10 cellular contexts compared by ENCODE assay signal in genomic region chr14:68771631-68772030, GRCh38. TPM values are rescaled to one million over a fixed set of nuclear protein-coding genes. Genes with fewer than 3 reads are reported as not detected.
DNase-seq lines count a peak whose midpoint lies in the region; TF ChIP-seq lines count a peak whose summit lies in the region.
"Had no signal": no experiment of that assay in that cellular context is flagged by ENCODE, and none has a peak within 500 bp of the region (broad histone marks: within the 10 kb centered on the region; RNA-seq: fewer than 3 reads in every experiment).

No MANE protein-coding gene starts in this region.

- no peaks in the 10 kb centered on the region for H3K79me1 ChIP-seq in neuronal stem cell (ENCODE audit: low read depth, low read length)

- peak overlapping the region; percentile 37 for H3K27ac ChIP-seq in CD4-positive, alpha-beta memory T cell (ENCODE audit: low read depth, low read length)
- no peak overlapping the region for H3K27ac ChIP-seq in fibroblast of lung (ENCODE audit: insufficient read depth, low read length)
- H3K27ac ChIP-seq in neuronal stem cell (replicated peaks; ENCODE audit: low read length): no peak overlapping the region
- no peak overlapping the region for H3K27ac ChIP-seq in WERI-Rb-1

- no peaks in the 10 kb centered on the region for H3K9me3 ChIP-seq in CD4-positive, alpha-beta memory T cell (ENCODE audit: control insufficient read depth in 1 of 2, low read length in 2 of 2)
- H3K9me3 ChIP-seq in fibroblast of lung (ENCODE audit: control insufficient read depth, insufficient read depth, low read depth, low read length): no peaks in the 10 kb centered on the region
- no peaks in the 10 kb centered on the region for H3K9me3 ChIP-seq in neuronal stem cell (replicated peaks in 1 of 2; ENCODE audit: control insufficient read depth in 2 of 2, insufficient read depth in 1 of 2, low read depth in 1 of 2, low read length in 2 of 2)
- peaks cover 2% of the 10 kb centered on the region for H3K9me3 ChIP-seq in WERI-Rb-1 (ENCODE audit: severe bottlenecking)

- H2BK120ac ChIP-seq in neuronal stem cell (ENCODE audit: low read depth, low read length): no peak overlapping the region

- no peak overlapping the region for H3K18ac ChIP-seq in neuronal stem cell (ENCODE audit: low read length)

- peak in 3 of 5 donors; percentile 26 to 35 (median 33) for DNase-seq in CD4-positive, alpha-beta memory T cell
- DNase-seq in UCSD-AML1 (lab: John Stamatoyannopoulos, UW; ENCODE audit: unreplicated experiment): peak; percentile 85
- no peak for DNase-seq in fibroblast of lung (ENCODE audit: low read depth in 2 of 2)
- no peak for DNase-seq in neuronal stem cell (ENCODE audit: low spot score)
- no peak for DNase-seq in WERI-Rb-1
- DNase-seq in SHP77 treated with DMSO at 0.1 percent for 48 hours (lab: John Stamatoyannopoulos, UW): no peak
- no peak for DNase-seq in NCI-H2196 (lab: John Stamatoyannopoulos, UW; ENCODE audit: unreplicated experiment)
- DNase-seq in NCI-H1436 (lab: John Stamatoyannopoulos, UW): no peak
- DNase-seq: NCI-H524 treated with DMSO at 0.1 percent for 48 hours had no signal

- no peak overlapping the region for H3K14ac ChIP-seq in neuronal stem cell (ENCODE audit: low read length)

- no peaks in the 10 kb centered on the region for H3K36me3 ChIP-seq in CD4-positive, alpha-beta memory T cell (ENCODE audit: insufficient read depth, low read length)
- H3K36me3 ChIP-seq in fibroblast of lung (ENCODE audit: control insufficient read depth, insufficient read depth, low read length): no peaks in the 10 kb centered on the region
- H3K36me3 ChIP-seq in neuronal stem cell (replicated peaks in 1 of 2; ENCODE audit: control insufficient read depth in 2 of 2, insufficient read depth in 2 of 2, low read length in 2 of 2): no peaks in the 10 kb centered on the region
- H3K36me3 ChIP-seq in WERI-Rb-1: no peaks in the 10 kb centered on the region

- WGBS in neuronal stem cell (ENCODE audit: extremely low coverage in 2 of 2, insufficient read length in 2 of 2, insufficient replicate concordance in 1 of 2), 2 donors: no CpG with 5 or more reads among the region's 10 CpGs

- POLR2A ChIA-PET in CD4-positive, alpha-beta memory T cell (lab: Charles Lee; ENCODE audit: partially characterized antibody): interaction anchor here (0.8 to 28.0 kb wide), 15 partner anchors 9 to 488 kb away, joined by 3 to 997 read pairs (median 5); partner anchors contain the start of gene ZFP36L1

- H4K91ac ChIP-seq in neuronal stem cell (ENCODE audit: low read depth, low read length, poor library complexity): no peak overlapping the region

- H4K20me1 ChIP-seq in fibroblast of lung (ENCODE audit: control insufficient read depth, extremely low read depth, insufficient read depth, low read length): no peaks in the 10 kb centered on the region

- H2AFZ ChIP-seq in fibroblast of lung (ENCODE audit: low read length) (peak overlapping the region; percentile 55), neuronal stem cell (ENCODE audit: low read length) (peak overlapping the region; percentile 81)

- no peaks in the 10 kb centered on the region for H3K27me3 ChIP-seq in CD4-positive, alpha-beta memory T cell (ENCODE audit: insufficient read depth, low read length)
- H3K27me3 ChIP-seq in fibroblast of lung (ENCODE audit: control insufficient read depth, insufficient read depth, low read length): no peaks in the 10 kb centered on the region
- no peaks in the 10 kb centered on the region for H3K27me3 ChIP-seq in neuronal stem cell (ENCODE audit: control insufficient read depth in 3 of 3, insufficient read depth in 3 of 3, low read depth in 1 of 3, low read length in 3 of 3)
- H3K27me3 ChIP-seq in WERI-Rb-1 (ENCODE audit: insufficient read depth, low read depth, severe bottlenecking): no peaks in the 10 kb centered on the region

- no peaks in the 10 kb centered on the region for H3K79me2 ChIP-seq in fibroblast of lung (ENCODE audit: control insufficient read depth, insufficient read depth, low read length)

- H3K36me3 Mint-ChIP-seq in CD4-positive, alpha-beta memory T cell: peaks cover 0 to 2% of the 10 kb centered on the region in 2 donors

- H3K9ac ChIP-seq in fibroblast of lung (ENCODE audit: insufficient read depth, low read length) (no peak overlapping the region), neuronal stem cell (ENCODE audit: low read depth, low read length, poor library complexity) (no peak overlapping the region)

- intact Hi-C loops in CD4-positive, alpha-beta memory T cell (cut with micrococcal nuclease): no loop called here

- H3K4me2 ChIP-seq in fibroblast of lung (ENCODE audit: extremely low read depth, insufficient read depth, low read length): no peak overlapping the region
- no peak overlapping the region for H3K4me2 ChIP-seq in neuronal stem cell (ENCODE audit: insufficient read depth, low read length, poor library complexity, severe bottlenecking)

- H3K4me1 Mint-ChIP-seq in CD4-positive, alpha-beta memory T cell: peaks cover 47 to 86% (median 57%) of the 10 kb centered on the region in 4 donors

- H2BK15ac ChIP-seq in neuronal stem cell (ENCODE audit: low read length): no peak overlapping the region

- H4K8ac ChIP-seq in neuronal stem cell (ENCODE audit: low read depth, low read length): no peak overlapping the region

- H2BK12ac ChIP-seq in neuronal stem cell (ENCODE audit: low read length): no peak overlapping the region

- H3K4me3 ChIP-seq in CD4-positive, alpha-beta memory T cell (ENCODE audit: low read length in 2 of 2): peak overlapping the region; percentile 14 to 37
- no peak overlapping the region for H3K4me3 ChIP-seq in fibroblast of lung (replicated peaks in 1 of 4; ENCODE audit: control extremely low read depth in 1 of 4, insufficient read depth in 1 of 4, low read depth in 3 of 4, low read length in 4 of 4)
- H3K4me3 ChIP-seq in neuronal stem cell (ENCODE audit: low read length in 2 of 2): no peak overlapping the region
- no peak overlapping the region for H3K4me3 ChIP-seq in WERI-Rb-1 (ENCODE audit: low read depth, low read length)

- TF ChIP-seq CTCF in fibroblast of lung (conservative IDR thresholded peaks at IDR 0.05 in 1 of 2, IDR thresholded peaks at IDR 0.05 in 1 of 2; ENCODE audit: low read depth in 1 of 2, low read length in 2 of 2) (no peak), WERI-Rb-1 (IDR thresholded peaks at IDR 0.05; ENCODE audit: low read depth, low read length) (no peak)

- peaks cover 70% of the 10 kb centered on the region for H3K4me1 ChIP-seq in CD4-positive, alpha-beta memory T cell (ENCODE audit: insufficient read depth, low read length)
- H3K4me1 ChIP-seq in fibroblast of lung (ENCODE audit: control insufficient read depth, extremely low read depth, insufficient read depth, low read length): no peaks in the 10 kb centered on the region
- H3K4me1 ChIP-seq in neuronal stem cell (ENCODE audit: control insufficient read depth in 2 of 2, insufficient read depth in 1 of 2, low read depth in 1 of 2, low read length in 2 of 2): no peaks in the 10 kb centered on the region

- CTCF ChIA-PET in CD4-positive, alpha-beta memory T cell (lab: Charles Lee; ENCODE audit: partially characterized antibody): interaction anchor here (1.1 to 6.6 kb wide), 6 partner anchors 9 to 527 kb away, joined by 3 to 46 read pairs (median 5); partner anchors contain the start of gene ZFP36L1

- H3K27me3 Mint-ChIP-seq in CD4-positive, alpha-beta memory T cell: no peaks in the 10 kb centered on the region

- H2AK5ac ChIP-seq in neuronal stem cell (ENCODE audit: low read depth, low read length): no peak overlapping the region

- peak overlapping the region in 7 of 8 donors; percentile 68 to 89 (median 77) for H3K4me3 Mint-ChIP-seq in CD4-positive, alpha-beta memory T cell

- peaks cover 0 to 5% (median 0%) of the 10 kb centered on the region in 8 donors for H3K9me3 Mint-ChIP-seq in CD4-positive, alpha-beta memory T cell

- no peak overlapping the region for H3K4ac ChIP-seq in neuronal stem cell (ENCODE audit: low read length)

- H2BK5ac ChIP-seq in neuronal stem cell (ENCODE audit: low read length): no peak overlapping the region

- no peak overlapping the region for H3K23ac ChIP-seq in neuronal stem cell (ENCODE audit: low read depth, low read length, poor library complexity)

- peak overlapping the region; percentile 66 to 90 (median 88) for H3K27ac Mint-ChIP-seq in CD4-positive, alpha-beta memory T cell
- H3K27ac Mint-ChIP-seq: progenitor cell of endocrine pancreas had no signal

RNA-seq across cellular contexts. Expression of gene ZFP36L1, which starts 21.2 kb away (rescaled TPM):
- 100 to 1,000 TPM; 227 to 242 TPM for total RNA-seq in CD4-positive, alpha-beta memory T cell
- 100 to 1,000 TPM in 1 of 2 donors, 10 to 100 TPM in 1; 60.3 to 127 TPM for polyA plus RNA-seq in CD4-positive, alpha-beta memory T cell
- 13.9 and 22.0 TPM in 2 replicates for total RNA-seq in fibroblast of lung
- 41.7 and 58.6 TPM in 2 replicates for polyA plus RNA-seq in fibroblast of lung
- 111 and 130 TPM in 2 replicates for polyA plus RNA-seq in fibroblast of lung (2012)
- 82.5 and 113 TPM in 2 replicates for polyA minus RNA-seq in fibroblast of lung (ENCODE audit: low replicate concordance)
- 270 TPM for polyA plus RNA-seq in neuronal stem cell (2013, experiment 1 of 2)
- polyA plus RNA-seq in neuronal stem cell (2013, experiment 2 of 2): 294 TPM

Comparison
In these comparisons a context has a peak if more than half of its experiments do, and no peak if none do; other contexts are left out.
1. DNase-seq: peak in CD4-positive, alpha-beta memory T cell (3 of 5) and UCSD-AML1 (single experiment); none in fibroblast of lung (0 of 2), neuronal stem cell (single experiment), WERI-Rb-1 (single experiment), SHP77 treated with DMSO at 0.1 percent for 48 hours (single experiment), NCI-H2196 (single experiment) and NCI-H1436 (single experiment).
2. H3K4me3 ChIP-seq: peak in CD4-positive, alpha-beta memory T cell (2 of 2); none in fibroblast of lung (0 of 4), neuronal stem cell (0 of 2) and WERI-Rb-1 (single experiment).